In the genomic region with DNA sequence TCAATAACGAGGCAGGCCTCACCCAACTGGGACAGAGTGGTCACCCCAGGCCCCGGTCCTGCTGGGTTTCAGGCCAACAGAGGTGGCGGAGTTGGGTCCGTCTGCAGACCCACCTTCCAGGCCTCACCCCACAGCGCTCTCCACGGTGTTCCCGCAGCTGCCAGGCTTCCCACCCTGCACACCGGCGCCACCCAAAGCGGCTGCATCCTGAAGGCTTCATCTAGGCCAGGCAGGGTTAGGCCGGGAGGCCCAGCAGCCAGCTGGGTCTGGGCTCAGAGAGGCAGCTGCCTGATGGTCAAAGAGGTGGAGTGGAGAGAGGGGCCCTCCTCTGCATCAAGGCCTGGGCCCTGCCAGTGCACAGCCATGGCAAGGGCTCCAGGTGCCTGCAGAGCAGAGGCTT, we compare ENCODE assay signal across 20 cellular contexts. TPM values are rescaled to one million over a fixed set of nuclear protein-coding genes. Genes with fewer than 3 reads are reported as not detected.
A peak's percentile ranks its signal among the peaks of the same experiment; 100 is the strongest.
DNase-seq lines count a peak whose midpoint lies in the region; ATAC-seq, FAIRE-seq and TF ChIP-seq lines count a peak whose summit lies in the region.
"Had no signal": no experiment of that assay in that cellular context is flagged by ENCODE, and none has a peak within 500 bp of the region (broad histone marks: within the 10 kb centered on the region; RNA-seq: fewer than 3 reads in every experiment).

No MANE protein-coding gene starts in this region.

- TF ChIP-seq EP300 in H1 (IDR thresholded peaks at IDR 0.05; ENCODE audit: borderline replicate concordance in 1 of 2, low read depth in 2 of 2, low read length in 2 of 2), result no peak

- peak; percentile 12 to 34 for ATAC-seq in lower lobe of right lung
- ATAC-seq: CD8-positive, alpha-beta T cell; GM12878 had no signal

- H2AFZ ChIP-seq in H1 (ENCODE audit: low read length), result no peak overlapping the region; the same call in 1 of the 2 replicates
- H2AFZ ChIP-seq: GM23248 had no signal

- no peak overlapping the region for H3K9ac ChIP-seq in H1 (replicated peaks in 1 of 4; ENCODE audit: extremely low read depth in 1 of 4, low read depth in 3 of 4, low read length in 3 of 4)
- H3K9ac ChIP-seq: BLaER1, GM23248 had no signal

- no peaks in the 10 kb centered on the region; a peak in 1 of 7 replicates for H3K4me1 ChIP-seq in H1 (replicated peaks in 1 of 4; ENCODE audit: control insufficient read depth in 3 of 4, insufficient read depth in 4 of 4, low read length in 3 of 4)
- no peaks in the 10 kb centered on the region for H3K4me1 ChIP-seq in lower lobe of right lung
- H3K4me1 ChIP-seq: BLaER1, Caco-2 had no signal

- H2AK5ac ChIP-seq in H1 (ENCODE audit: low read depth, low read length), result no peak overlapping the region

- H3K36me3 ChIP-seq in H7 (replicated peaks; ENCODE audit: control insufficient read depth, insufficient read depth, low read length), result no peaks in the 10 kb centered on the region
- H3K36me3 ChIP-seq in H1 (ENCODE audit: control insufficient read depth in 2 of 4, insufficient read depth in 4 of 4, low read length in 3 of 4), result no peaks in the 10 kb centered on the region
- H3K36me3 ChIP-seq in lower lobe of right lung, result peaks cover 40% of the 10 kb centered on the region
- H3K36me3 ChIP-seq: BLaER1 had no signal

- no peak for TF ChIP-seq RAD21 in H1 (IDR thresholded peaks at IDR 0.05 in 1 of 2, conservative IDR thresholded peaks at IDR 0.05 in 1 of 2; ENCODE audit: low read depth in 2 of 2, low read length in 2 of 2)

- intact Hi-C loops in lower lobe of right lung (cut with DNase I), result no loop called here

- H3K14ac ChIP-seq in H1 (ENCODE audit: insufficient read length), result no peak overlapping the region

- CTCF ChIA-PET in H1 (lab: Charles Lee; ENCODE audit: partially characterized antibody), result interaction anchor here (0.5 to 1.3 kb wide), 4 partner anchors 21 to 473 kb away, joined by 3 to 4 read pairs (median 3); no protein-coding TSS in a partner anchor

- H3K79me1 ChIP-seq in H1 (ENCODE audit: low read depth, low read length), result no peaks in the 10 kb centered on the region

- H3K4me3 ChIP-seq in H7 (ENCODE audit: insufficient read depth, low read depth, low read length), result no peak overlapping the region
- H3K4me3 ChIP-seq in H1 (ENCODE audit: extremely low read depth in 1 of 4, insufficient read depth in 2 of 4, low read depth in 3 of 4, low read length in 4 of 4), result no peak overlapping the region
- H3K4me3 ChIP-seq in lower lobe of right lung, result no peak overlapping the region
- H3K4me3 ChIP-seq: BLaER1, GM12878, GM23248 had no signal

- H3K27ac ChIP-seq in H1 (ENCODE audit: low read depth, low read length) (no peak overlapping the region), lower lobe of right lung (no peak overlapping the region)
- H3K27ac ChIP-seq: 22Rv1, BLaER1, C4-2B, GM23248 had no signal

- FAIRE-seq in H1 (lab: Jason Lieb, UNC), result no peak
- FAIRE-seq: A204.1, GM12878, GM19239 had no signal

- no peak overlapping the region for H2BK15ac ChIP-seq in H1 (ENCODE audit: low read length)

- POLR2A ChIA-PET in H1 (lab: Charles Lee; ENCODE audit: partially characterized antibody), result no interaction called here

- no peak overlapping the region for H2BK120ac ChIP-seq in H1 (replicated peaks; ENCODE audit: low read depth, low read length)

- H3K23ac ChIP-seq in H1 (ENCODE audit: insufficient read length), result no peak overlapping the region

- no peak overlapping the region for H3K18ac ChIP-seq in H1 (ENCODE audit: extremely low read depth, low read length)

- DNase-seq in H7, result peak; percentile 18
- no peak for DNase-seq in H1 (ENCODE audit: low read depth in 1 of 2, low spot score in 2 of 2)
- DNase-seq in lower lobe of right lung, result no peak
- DNase-seq in SKM-1 (lab: John Stamatoyannopoulos, UW; ENCODE audit: unreplicated experiment), result no peak
- DNase-seq in mesenteric fat pad (ENCODE audit: low spot score), result no peak
- DNase-seq in MV-4-11 (lab: John Stamatoyannopoulos, UW), result no peak
- DNase-seq: Caco-2; CD4-positive, CD25-positive, alpha-beta regulatory T cell; CD8-positive, alpha-beta T cell; DMS79; EL; GDM1; GM23248; HCEC 1CT had no signal

- no peaks in the 10 kb centered on the region for H3K79me2 ChIP-seq in H1 (ENCODE audit: control insufficient read depth in 1 of 2, insufficient read depth in 2 of 2, low read length in 2 of 2)

- no peaks in the 10 kb centered on the region for H4K20me1 ChIP-seq in H1 (replicated peaks in 1 of 2; ENCODE audit: control insufficient read depth in 1 of 2, insufficient read depth in 2 of 2, low read length in 2 of 2)
- H4K20me1 ChIP-seq: BLaER1 had no signal

- H2BK5ac ChIP-seq in H1 (ENCODE audit: low read depth, low read length), result no peak overlapping the region

- TF ChIP-seq POLR2A in H1 (IDR thresholded peaks at IDR 0.05; ENCODE audit: control extremely low read depth in 1 of 2, low read depth in 2 of 2, low read length in 2 of 2), result no peak

- H2BK12ac ChIP-seq in H1 (ENCODE audit: low read depth, low read length), result 0 out of 2 replicates have a peak overlapping the region, but pooled peaks have one; percentile 3

- H3K27me3 ChIP-seq in H7 (ENCODE audit: control insufficient read depth, insufficient read depth, low read length), result no peaks in the 10 kb centered on the region
- H3K27me3 ChIP-seq in H1 (replicated peaks in 1 of 4; ENCODE audit: control insufficient read depth in 3 of 4, extremely low read depth in 1 of 4, insufficient read depth in 3 of 4, low read length in 3 of 4), result no peaks in the 10 kb centered on the region
- H3K27me3 ChIP-seq in lower lobe of right lung (ENCODE audit: low read depth), result no peaks in the 10 kb centered on the region
- H3K27me3 ChIP-seq: BLaER1 had no signal

- H3K23me2 ChIP-seq in H1 (ENCODE audit: low read depth, low read length), result no peaks in the 10 kb centered on the region

- H4K8ac ChIP-seq in H1 (ENCODE audit: extremely low read depth, insufficient read depth, low read length), result no peak overlapping the region

- H4K91ac ChIP-seq in H1 (replicated peaks; ENCODE audit: insufficient read length, low read length), result no peak overlapping the region

- 90% methylated on average over 10 of the region's 11 CpGs; no CpG with 5 or more reads in 1 of the 2 experiments for WGBS in H1 (ENCODE audit: extremely low coverage in 1 of 2, insufficient coverage in 1 of 2, insufficient read length in 1 of 2, insufficient replicate concordance in 2 of 2, low coverage in 1 of 2, low lambda C conversion rate in 2 of 2, missing lambda C conversion rate in 1 of 2), 2 experiments

- TF ChIP-seq CTCF in H1 (IDR thresholded peaks at IDR 0.05; ENCODE audit: control extremely low read depth in 1 of 3, insufficient read depth in 1 of 3, low read depth in 1 of 3, low read length in 3 of 3) (no peak), lower lobe of right lung (IDR thresholded peaks at IDR 0.05) (no peak)

- peak overlapping the region; percentile 77 for H3K4ac ChIP-seq in H1 (replicated peaks; ENCODE audit: insufficient read length, low read depth, low read length)

- H2BK20ac ChIP-seq in H1 (ENCODE audit: low read length), result no peak overlapping the region

- no peak overlapping the region for H3K4me2 ChIP-seq in H1 (ENCODE audit: insufficient read depth in 1 of 2, low read depth in 2 of 2, low read length in 2 of 2)
- H3K4me2 ChIP-seq: BLaER1 had no signal

- H3K9me3 ChIP-seq in H1 (ENCODE audit: insufficient read depth in 2 of 2, low read depth in 1 of 2, low read length in 1 of 2) (no peaks in the 10 kb centered on the region), lower lobe of right lung (no peaks in the 10 kb centered on the region)
- H3K9me3 ChIP-seq: Caco-2 had no signal

- no peak overlapping the region for H3K56ac ChIP-seq in H1 (replicated peaks; ENCODE audit: insufficient read length, low read depth, low read length)

- H4K5ac ChIP-seq in H1 (ENCODE audit: insufficient read length, low read depth, low read length), result no peak overlapping the region

TF ChIP-seq in H1, 55 proteins besides CTCF, POLR2A, EP300 and RAD21 (continues in another document):
- TF ChIP-seq JUN (IDR thresholded peaks at IDR 0.05; ENCODE audit: low read depth, low read length) (no peak), SRF (IDR thresholded peaks at IDR 0.05; ENCODE audit: low read depth, low read length) (no peak), GTF2F1 (IDR thresholded peaks at IDR 0.05; ENCODE audit: borderline replicate concordance, low read depth, low read length) (no peak), SIRT6 (IDR thresholded peaks at IDR 0.05; ENCODE audit: low read length) (no peak), HDAC6 (IDR thresholded peaks at IDR 0.05; ENCODE audit: low read depth, low read length) (no peak), RNF2 (IDR thresholded peaks at IDR 0.05; ENCODE audit: borderline replicate concordance, low read depth, low read length, missing control alignments, poor library complexity, severe bottlenecking) (no peak)
- TF ChIP-seq, protein P1, sequence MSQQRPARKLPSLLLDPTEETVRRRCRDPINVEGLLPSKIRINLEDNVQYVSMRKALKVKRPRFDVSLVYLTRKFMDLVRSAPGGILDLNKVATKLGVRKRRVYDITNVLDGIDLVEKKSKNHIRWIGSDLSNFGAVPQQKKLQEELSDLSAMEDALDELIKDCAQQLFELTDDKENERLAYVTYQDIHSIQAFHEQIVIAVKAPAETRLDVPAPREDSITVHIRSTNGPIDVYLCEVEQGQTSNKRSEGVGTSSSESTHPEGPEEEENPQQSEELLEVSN (IDR thresholded peaks at IDR 0.05), result no peak
- TF ChIP-seq, protein P2, sequence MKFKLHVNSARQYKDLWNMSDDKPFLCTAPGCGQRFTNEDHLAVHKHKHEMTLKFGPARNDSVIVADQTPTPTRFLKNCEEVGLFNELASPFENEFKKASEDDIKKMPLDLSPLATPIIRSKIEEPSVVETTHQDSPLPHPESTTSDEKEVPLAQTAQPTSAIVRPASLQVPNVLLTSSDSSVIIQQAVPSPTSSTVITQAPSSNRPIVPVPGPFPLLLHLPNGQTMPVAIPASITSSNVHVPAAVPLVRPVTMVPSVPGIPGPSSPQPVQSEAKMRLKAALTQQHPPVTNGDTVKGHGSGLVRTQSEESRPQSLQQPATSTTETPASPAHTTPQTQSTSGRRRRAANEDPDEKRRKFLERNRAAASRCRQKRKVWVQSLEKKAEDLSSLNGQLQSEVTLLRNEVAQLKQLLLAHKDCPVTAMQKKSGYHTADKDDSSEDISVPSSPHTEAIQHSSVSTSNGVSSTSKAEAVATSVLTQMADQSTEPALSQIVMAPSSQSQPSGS (IDR thresholded peaks at IDR 0.05; ENCODE audit: low read length), result no peak

RNA-seq across cellular contexts. Expression of a gene that starts 44.1 kb away (rescaled TPM):
- total RNA-seq in H7 (2014; rRNA removed; shearing (Covaris generic)), result 1.1 and 1.3 TPM in 2 replicates
- 0.37 and 0.46 TPM in 2 replicates for total RNA-seq in H1 (2021; fragmentation: NEBNext Ultra II Directional; extraction: Animal tissue kit (Norgen Biotek cat#: 25700))
- polyA plus RNA-seq in H1 (2011; rRNA removed), result 0.11 and 0.23 TPM in 2 replicates
- 0.22 TPM for polyA plus RNA-seq in H1 (2011; cell fraction: cytosol; rRNA removed)
- 0.06 TPM for polyA plus RNA-seq in H1 (2011; cell fraction: nucleus; rRNA removed)
- polyA plus RNA-seq in H1 (2012, experiment 1 of 2), result 0.18 to 0.60 TPM (median 0.31 TPM) in 4 replicates
- polyA plus RNA-seq in H1 (2012, experiment 2 of 2), result not detected
- 0.30 TPM for polyA plus RNA-seq in H1 (2013, experiment 1 of 2)
- polyA plus RNA-seq in H1 (2013, experiment 2 of 2), result 0.35 TPM
- 0.06 and 0.41 TPM in 2 replicates for polyA minus RNA-seq in H1 (2011; rRNA and poly(A)+ RNA removed)
- polyA minus RNA-seq in H1 (2011; cell fraction: cytosol; rRNA and poly(A)+ RNA removed), result not detected
- polyA minus RNA-seq in H1 (2011; cell fraction: nucleus; rRNA and poly(A)+ RNA removed), result 0.90 TPM
- 38.6 TPM for total RNA-seq in lower lobe of right lung
- 18.2 TPM for total RNA-seq in mesenteric fat pad
